Comparison of ENCODE assay signal across 10 cellular contexts in the genomic region with DNA sequence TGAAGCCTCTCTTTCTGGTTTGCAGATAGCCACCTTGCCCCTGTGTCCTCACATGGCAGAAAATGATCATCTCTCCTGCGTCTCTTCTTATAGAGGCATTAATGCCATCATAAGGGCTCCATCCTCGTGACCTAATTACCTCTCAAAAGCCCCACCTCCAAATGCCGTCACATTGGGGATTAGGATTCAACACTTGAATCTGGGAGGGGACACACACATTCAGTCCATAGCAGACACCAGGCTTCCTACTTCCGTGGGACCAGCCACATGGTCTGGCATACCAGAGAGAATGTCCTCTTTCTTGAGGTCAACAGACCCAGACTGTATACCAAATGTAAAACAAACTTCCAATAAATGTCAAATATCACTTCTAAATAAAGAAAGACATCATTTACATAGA.
"Had no signal": no experiment of that assay in that cellular context is flagged by ENCODE, and none has a peak within 500 bp of the region (broad histone marks: within the 10 kb centered on the region; RNA-seq: fewer than 3 reads in every experiment).

No MANE protein-coding gene starts in this region.

- H3K27ac Mint-ChIP-seq: GM23338, HFFc6 had no signal

- H3K4me3 Mint-ChIP-seq: GM23338, H9, HFFc6 had no signal

- H3K9ac ChIP-seq: GM23248 had no signal

- H3K4me3 ChIP-seq: GM23248, GM23338, HAP-1 had no signal

- H3K9me3 ChIP-seq: HAP-1 had no signal

- H3K27ac ChIP-seq: GM23248 had no signal

- H3K4me2 ChIP-seq: GM23338 had no signal

- H2AFZ ChIP-seq: GM23248, GM23338 had no signal

- H3K36me3 ChIP-seq: HAP-1 had no signal

- H3K4me1 Mint-ChIP-seq: GM23338 had no signal

- H3K4me1 ChIP-seq: HAP-1 had no signal

- DNase-seq: GM23248, GOT3, H7, H9, HCEC 1CT, HFFc6 had no signal

- FAIRE-seq: H1, H54 had no signal

- H3K9me3 Mint-ChIP-seq: GM23338, HFFc6 had no signal
